Comparison of ENCODE assay signal across 8 cellular contexts in genomic region chr1:27726173-27726793, GRCh38. TPM values are rescaled to one million over a fixed set of nuclear protein-coding genes. Genes with fewer than 3 reads are reported as not detected.
DNase-seq lines count a peak whose midpoint lies in the region; ATAC-seq and TF ChIP-seq lines count a peak whose summit lies in the region.

No MANE protein-coding gene starts in this region.

- peak; percentile 28 for ATAC-seq in HG02840 (IDR thresholded peaks at IDR 0.05; ENCODE audit: low FRiP score, unreplicated experiment)
- ATAC-seq in activated T-cell treated with anti-CD3 and anti-CD28 coated beads, Interleukin-2, amount 50 U/mL, for 72 hours (replicated peaks in 1 of 2): peak; percentile 13 to 18

- no peak for TF ChIP-seq POLR2A in thyroid gland (IDR thresholded peaks at IDR 0.05)

- peaks cover 3 to 6% of the 10 kb centered on the region in 2 donors for H3K36me3 Mint-ChIP-seq in activated T-cell treated with anti-CD3 and anti-CD28 coated beads, Interleukin-2, amount 50 U/mL, for 72 hours (ENCODE audit: insufficient read depth in 2 of 2)
- H3K36me3 Mint-ChIP-seq in nephron (ENCODE audit: low read depth): peaks cover 15% of the 10 kb centered on the region

- 1% methylated on average over 13 to 17 of the region's 46 CpGs for WGBS in thyroid gland, 2 donors

- no peaks in the 10 kb centered on the region for H3K27me3 ChIP-seq in thyroid gland

- intact Hi-C loops in thyroid gland (cut with DNase I): loop anchor here (5.0 kb wide), 1 partner anchor 54 kb away; the partner anchor contains the start of gene IFI6

- peak overlapping the region; percentile 57 for H3K27ac Mint-ChIP-seq in activated T-cell treated with anti-CD3 and anti-CD28 coated beads, Interleukin-2, amount 50 U/mL, for 72 hours
- H3K27ac Mint-ChIP-seq in nephron: peak overlapping the region; percentile 33 to 70 (median 68)

- no peaks in the 10 kb centered on the region for H3K36me3 ChIP-seq in thyroid gland

- H3K4me1 ChIP-seq in thyroid gland: peaks cover 11 to 15% of the 10 kb centered on the region in 2 donors

- TF ChIP-seq CTCF in fibroblast of the aortic adventitia (IDR thresholded peaks at IDR 0.05; ENCODE audit: insufficient read depth, low read length): no peak
- no peak for TF ChIP-seq CTCF in nephron (IDR thresholded peaks at IDR 0.05; ENCODE audit: unreplicated experiment in 3 of 3)
- TF ChIP-seq CTCF in thyroid gland (IDR thresholded peaks at IDR 0.05): no peak

- H3K4me1 Mint-ChIP-seq in activated T-cell treated with anti-CD3 and anti-CD28 coated beads, Interleukin-2, amount 50 U/mL, for 72 hours (ENCODE audit: low read depth): peaks cover 29% of the 10 kb centered on the region
- H3K4me1 Mint-ChIP-seq in nephron: peaks cover 12% of the 10 kb centered on the region

- H3K27ac ChIP-seq in thyroid gland: peak overlapping the region; percentile 88 to 95 (median 95)

- no peaks in the 10 kb centered on the region for H3K9me3 Mint-ChIP-seq in activated T-cell treated with anti-CD3 and anti-CD28 coated beads, Interleukin-2, amount 50 U/mL, for 72 hours
- no peaks in the 10 kb centered on the region for H3K9me3 Mint-ChIP-seq in nephron

- H3K4me3 ChIP-seq in fibroblast of the aortic adventitia (ENCODE audit: low read depth, low read length): peak overlapping the region; percentile 88
- H3K4me3 ChIP-seq in thyroid gland (replicated peaks in 1 of 3): peak overlapping the region; percentile 75 to 95 (median 79)

- no peaks in the 10 kb centered on the region for H3K27me3 Mint-ChIP-seq in activated T-cell treated with anti-CD3 and anti-CD28 coated beads, Interleukin-2, amount 50 U/mL, for 72 hours (ENCODE audit: low read depth)
- no peaks in the 10 kb centered on the region for H3K27me3 Mint-ChIP-seq in nephron (ENCODE audit: low read depth)

- no peaks in the 10 kb centered on the region for H3K9me3 ChIP-seq in thyroid gland

- peak overlapping the region; percentile 82 to 94 for H3K4me3 Mint-ChIP-seq in activated T-cell treated with anti-CD3 and anti-CD28 coated beads, Interleukin-2, amount 50 U/mL, for 72 hours
- peak overlapping the region; percentile 87 to 92 (median 90) for H3K4me3 Mint-ChIP-seq in nephron

- DNase-seq in activated effector memory CD4-positive, alpha-beta T cell treated with anti-CD3 and anti-CD28 coated beads, Interleukin-2, amount 50 U/mL, for 16 hours: peak; percentile 78
- no peak for DNase-seq in activated effector memory CD4-positive, alpha-beta T cell treated with Interleukin-2 at 50 U/mL for 16 hours
- DNase-seq in NCI-H2171 (lab: John Stamatoyannopoulos, UW) (peak; percentile 32), fibroblast of the aortic adventitia (ENCODE audit: low read depth) (peak; percentile 33), thyroid gland (peak; percentile 57 to 59)
- DNase-seq in activated T-cell treated with anti-CD3 and anti-CD28 coated beads, Interleukin-2, amount 50 U/mL, for 72 hours: peak; percentile 58 to 67

RNA-seq across cellular contexts. Expression of gene FAM76A, which starts 0.5 kb away (rescaled TPM):
- total RNA-seq in activated T-cell treated with anti-CD3 and anti-CD28 coated beads, Interleukin-2, amount 50 U/mL, for 72 hours: 10 to 100 TPM; 12.4 to 15.3 TPM
- 15.6 and 21.1 TPM in 2 replicates for total RNA-seq in fibroblast of the aortic adventitia (ENCODE audit: low replicate concordance)
- total RNA-seq in thyroid gland: 10 to 100 TPM; 23.7 to 32.6 (median 30.7) TPM

RNA-seq across cellular contexts. Expression of gene STX12, which starts 46.7 kb away (rescaled TPM):
- total RNA-seq in activated T-cell treated with anti-CD3 and anti-CD28 coated beads, Interleukin-2, amount 50 U/mL, for 72 hours: 10 to 100 TPM; 24.7 to 25.0 TPM
- total RNA-seq in fibroblast of the aortic adventitia (ENCODE audit: low replicate concordance): 57.6 and 79.6 TPM in 2 replicates
- total RNA-seq in thyroid gland: 100 to 1,000 TPM; 169 to 265 (median 221) TPM

RNA-seq across cellular contexts. Expression of gene IFI6, which starts 54.3 kb away (rescaled TPM):
- total RNA-seq in activated T-cell treated with anti-CD3 and anti-CD28 coated beads, Interleukin-2, amount 50 U/mL, for 72 hours: 10 to 100 TPM; 19.3 to 56.1 TPM
- 64.7 and 194 TPM in 2 replicates for total RNA-seq in fibroblast of the aortic adventitia (ENCODE audit: low replicate concordance)
- 100 to 1,000 TPM; 120 to 174 (median 150) TPM for total RNA-seq in thyroid gland
